ENCODE assay signal across 11 cellular contexts in genomic region chr15:35206060-35206675, GRCh38.
DNase-seq lines count a peak whose midpoint lies in the region; ATAC-seq and TF ChIP-seq lines count a peak whose summit lies in the region.
"Had no signal": no experiment of that assay in that cellular context is flagged by ENCODE, and none has a peak within 500 bp of the region (broad histone marks: within the 10 kb centered on the region; RNA-seq: fewer than 3 reads in every experiment).

No MANE protein-coding gene starts in this region.

- no peaks in the 10 kb centered on the region for H4K20me1 ChIP-seq in KMS-11 (ENCODE audit: insufficient read depth)

- TF ChIP-seq CTCF in GM06990 (IDR thresholded peaks at IDR 0.05; ENCODE audit: insufficient read depth, low read length, poor library complexity, severe bottlenecking) (peak; percentile 69), KMS-11 (conservative IDR thresholded peaks at IDR 0.05; ENCODE audit: low read depth, low read length) (peak; percentile 47; the same call in 1 of the 2 replicates), right lobe of liver (IDR thresholded peaks at IDR 0.05) (peak; percentile 13 to 50 (median 17))

- H3K79me2 ChIP-seq in KMS-11 (ENCODE audit: insufficient read depth, low read depth): no peaks in the 10 kb centered on the region

- H3K27ac ChIP-seq in KMS-11 (no peak overlapping the region), right lobe of liver (no peak overlapping the region)
- H3K27ac ChIP-seq: coronary artery, left lung had no signal

- H3K36me3 ChIP-seq in GM06990 (ENCODE audit: control insufficient read depth, insufficient read depth, low read length) (no peaks in the 10 kb centered on the region), KMS-11 (ENCODE audit: insufficient read depth) (no peaks in the 10 kb centered on the region), right lobe of liver (no peaks in the 10 kb centered on the region)
- H3K36me3 ChIP-seq: left lung had no signal

- WGBS in right lobe of liver (ENCODE audit: insufficient coverage, low coverage, low lambda C conversion rate, missing lambda C conversion rate): 100% methylated on average over 2 of the region's 2 CpGs

- no peak for TF ChIP-seq POLR2A in right lobe of liver (IDR thresholded peaks at IDR 0.05)

- H3K9ac ChIP-seq in KMS-11: no peak overlapping the region

- H3K4me1 ChIP-seq in KMS-11 (ENCODE audit: low read depth, poor library complexity, severe bottlenecking) (no peaks in the 10 kb centered on the region), right lobe of liver (peaks cover 0 to 29% (median 5%) of the 10 kb centered on the region in 4 donors)
- H3K4me1 ChIP-seq: left lung had no signal

- H3K4me3 ChIP-seq in GM06990 (replicated peaks; ENCODE audit: low read depth, low read length) (no peak overlapping the region), KMS-11 (IDR thresholded peaks at IDR 0.05; ENCODE audit: insufficient read depth, low read depth, low read length) (no peak overlapping the region), right lobe of liver (no peak overlapping the region)
- H3K4me3 ChIP-seq: coronary artery, left lung had no signal

- no peaks in the 10 kb centered on the region for H3K27me3 ChIP-seq in GM06990 (replicated peaks; ENCODE audit: control insufficient read depth, insufficient read depth, low read length)
- no peaks in the 10 kb centered on the region for H3K27me3 ChIP-seq in KMS-11 (ENCODE audit: insufficient read depth, low read depth)
- no peaks in the 10 kb centered on the region for H3K27me3 ChIP-seq in right lobe of liver
- H3K27me3 ChIP-seq: left lung had no signal

- H3K4me2 ChIP-seq in KMS-11: no peak overlapping the region

- H2AFZ ChIP-seq in KMS-11 (ENCODE audit: low read depth): no peak overlapping the region

- ATAC-seq in right lobe of liver (no peak), HG02885 (IDR thresholded peaks at IDR 0.05; ENCODE audit: poor library complexity, unreplicated experiment) (no peak)
- ATAC-seq: left lung had no signal

- DNase-seq in GM06990 (ENCODE audit: extremely low read depth, insufficient read length): no peak
- peak; percentile 19 for DNase-seq in amniotic epithelial cell (ENCODE audit: low read depth)
- DNase-seq in right lobe of liver: no peak
- DNase-seq in activated gamma-delta T cell treated with Interleukin-2 at 50 U/mL for 16 hours: no peak
- no peak for DNase-seq in NCI-H2171 (lab: John Stamatoyannopoulos, UW)
- DNase-seq in NCI-H128 (lab: John Stamatoyannopoulos, UW; ENCODE audit: unreplicated experiment): no peak
- DNase-seq: activated CD4-positive, alpha-beta T cell treated with anti-CD3 and anti-CD28 coated beads, Interleukin-2, amount 50 U/mL, for 48 hours; left lung had no signal

- no peaks in the 10 kb centered on the region for H3K9me3 ChIP-seq in right lobe of liver
- H3K9me3 ChIP-seq: left lung had no signal

- intact Hi-C loops in right lobe of liver (cut with DNase I): no loop called here

Comparison
In these comparisons a context has a peak if more than half of its experiments do, and no peak if none do; other contexts are left out.
1. CTCF ChIP-seq: peak in every context shown above with its lines; median percentile 69 in GM06990; 47 in KMS-11; 17 in right lobe of liver.